Comparison of ENCODE assay signal across 35 cellular contexts in genomic region chr1:45351508-45351907, GRCh38. TPM values are rescaled to one million over a fixed set of nuclear protein-coding genes. Genes with fewer than 3 reads are reported as not detected.
"Had no signal": no experiment of that assay in that cellular context is flagged by ENCODE, and none has a peak within 500 bp of the region (broad histone marks: within the 10 kb centered on the region; RNA-seq: fewer than 3 reads in every experiment).

No MANE protein-coding gene starts in this region.

- H3K9me3 ChIP-seq: MG63 had no signal

- H3K4me3 ChIP-seq: MG63 had no signal

- H3K27me3 ChIP-seq: MG63 had no signal

- H3K36me3 ChIP-seq: MG63 had no signal

- DNase-seq: Karpas-422, MG63, MM.1S, NCI-H1048, NCI-H1092, NCI-H1092 treated with DMSO at 0.1 percent for 48 hours, NCI-H1105, NCI-H1105 treated with DMSO at 0.1 percent for 48 hours, NCI-H1417, NCI-H1417 treated with DMSO at 0.1 percent for 48 hours, NCI-H1436, NCI-H1436 treated with DMSO at 0.1 percent for 48 hours, NCI-H146, NCI-H1694, NCI-H1694 treated with DMSO at 0.1 percent for 48 hours, NCI-H187, NCI-H187 treated with DMSO at 0.1 percent for 48 hours, NCI-H1930, NCI-H2029, NCI-H2029 treated with DMSO at 0.1 percent for 48 hours, NCI-H2081, NCI-H2081 treated with DMSO at 0.1 percent for 48 hours, NCI-H2107, NCI-H2171, NCI-H2171 treated with DMSO at 0.1 percent for 48 hours, NCI-H2227 treated with DMSO at 0.1 percent for 48 hours, NCI-H226, NCI-H345, NCI-H446, NCI-H446 treated with DMSO at 0.1 percent for 48 hours, NCI-H510A, NCI-H510A treated with DMSO at 0.1 percent for 48 hours, NCI-H524, NCI-H524 treated with DMSO at 0.1 percent for 48 hours had no signal

RNA-seq across cellular contexts. Expression of gene HPDL, which starts 24.8 kb away (rescaled TPM):
- total RNA-seq: M059J had no signal
